In the genomic region with DNA sequence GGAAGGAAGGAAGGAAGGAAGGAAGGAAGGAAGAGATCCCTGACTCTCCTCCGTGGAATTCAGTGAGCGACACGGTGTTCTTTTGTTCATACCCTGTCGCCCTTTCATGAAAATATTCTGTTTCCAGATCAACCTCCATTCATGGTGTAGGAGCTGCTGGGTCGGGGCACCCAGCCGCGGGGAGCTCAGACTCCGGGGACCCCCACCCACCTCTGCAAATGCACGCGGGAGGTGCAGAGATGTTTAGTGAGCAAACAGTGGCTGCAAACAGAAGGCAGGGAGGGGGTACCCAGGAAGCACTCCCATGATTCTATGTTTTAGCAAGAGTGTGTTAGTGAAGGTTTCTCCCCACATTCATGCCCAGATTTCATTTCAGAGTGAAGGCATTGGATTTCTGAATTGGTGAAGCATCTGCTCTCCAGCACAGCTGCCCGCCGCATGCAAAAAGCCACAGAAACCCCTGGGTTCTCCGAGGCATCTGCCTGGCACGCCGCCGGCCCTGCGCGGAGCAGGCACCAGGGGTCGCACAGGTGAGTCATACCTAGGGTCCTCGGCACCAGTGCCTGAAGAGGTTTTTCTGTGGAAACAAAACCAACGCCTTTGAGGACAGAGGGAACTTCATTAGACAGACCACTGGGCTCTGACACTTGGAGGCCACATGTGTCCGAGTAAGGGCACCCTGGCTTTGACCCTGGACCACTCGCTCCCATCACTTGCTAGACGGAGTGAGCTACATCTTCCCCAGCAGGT, we compare ENCODE assay signal across 1 cellular context.
TF ChIP-seq lines count a peak whose summit lies in the region.

No MANE protein-coding gene starts in this region.

TF ChIP-seq in GM23338, 12 proteins besides CTCF, POLR2A, EP300 and RAD21:
- TF ChIP-seq CREB1 (CRISPR knock-in tag; IDR thresholded peaks at IDR 0.05; ENCODE audit: low read depth) (no peak), EZH2phosphoT487 (IDR thresholded peaks at IDR 0.05; ENCODE audit: unreplicated experiment) (no peak)
- TF ChIP-seq, protein P1, sequence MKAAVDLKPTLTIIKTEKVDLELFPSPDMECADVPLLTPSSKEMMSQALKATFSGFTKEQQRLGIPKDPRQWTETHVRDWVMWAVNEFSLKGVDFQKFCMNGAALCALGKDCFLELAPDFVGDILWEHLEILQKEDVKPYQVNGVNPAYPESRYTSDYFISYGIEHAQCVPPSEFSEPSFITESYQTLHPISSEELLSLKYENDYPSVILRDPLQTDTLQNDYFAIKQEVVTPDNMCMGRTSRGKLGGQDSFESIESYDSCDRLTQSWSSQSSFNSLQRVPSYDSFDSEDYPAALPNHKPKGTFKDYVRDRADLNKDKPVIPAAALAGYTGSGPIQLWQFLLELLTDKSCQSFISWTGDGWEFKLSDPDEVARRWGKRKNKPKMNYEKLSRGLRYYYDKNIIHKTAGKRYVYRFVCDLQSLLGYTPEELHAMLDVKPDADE (IDR thresholded peaks at IDR 0.05), result no peak
